Comparison of ENCODE assay signal across 1 cellular context in genomic region chr19:38673030-38673429, GRCh38.
TF ChIP-seq lines count a peak whose summit lies in the region.

No MANE protein-coding gene starts in this region.

TF ChIP-seq in WTC11, 78 proteins besides CTCF, POLR2A, EP300 and RAD21 (continued from another document):
- TF ChIP-seq USF1 (CRISPR knock-in tag; IDR thresholded peaks at IDR 0.05) (no peak), ZNF396 (CRISPR knock-in tag; IDR thresholded peaks at IDR 0.05; ENCODE audit: borderline replicate concordance) (no peak), ZBTB43 (CRISPR knock-in tag; IDR thresholded peaks at IDR 0.05) (no peak), EMX1 (CRISPR knock-in tag; IDR thresholded peaks at IDR 0.05) (no peak), PRRX2 (CRISPR knock-in tag; IDR thresholded peaks at IDR 0.05) (no peak), CREB1 (CRISPR knock-in tag; IDR thresholded peaks at IDR 0.05) (no peak), ZNF138 (CRISPR knock-in tag; conservative IDR thresholded peaks at IDR 0.05) (no peak), CBFB (CRISPR knock-in tag; IDR thresholded peaks at IDR 0.05; ENCODE audit: low read depth) (no peak), ZNF416 (CRISPR knock-in tag; IDR thresholded peaks at IDR 0.05) (no peak), ZNF232 (CRISPR knock-in tag; IDR thresholded peaks at IDR 0.05) (no peak), JUN (CRISPR knock-in tag; IDR thresholded peaks at IDR 0.05) (no peak), NFATC4 (CRISPR knock-in tag; IDR thresholded peaks at IDR 0.05) (no peak)
